Comparison of ENCODE assay signal across 24 cellular contexts in genomic region chr1:186869829-186870228, GRCh38. TPM values are rescaled to one million over a fixed set of nuclear protein-coding genes. Genes with fewer than 3 reads are reported as not detected.
A peak's percentile ranks its signal among the peaks of the same experiment; 100 is the strongest.
DNase-seq lines count a peak whose midpoint lies in the region; ATAC-seq and TF ChIP-seq lines count a peak whose summit lies in the region.
"Had no signal": no experiment of that assay in that cellular context is flagged by ENCODE, and none has a peak within 500 bp of the region (broad histone marks: within the 10 kb centered on the region; RNA-seq: fewer than 3 reads in every experiment).

No MANE protein-coding gene starts in this region.

- H3K27me3 ChIP-seq in neuronal stem cell (ENCODE audit: control insufficient read depth in 3 of 3, insufficient read depth in 3 of 3, low read depth in 1 of 3, low read length in 3 of 3) = no peaks in the 10 kb centered on the region
- H3K27me3 ChIP-seq: Peyer's patch had no signal

- H3K27ac Mint-ChIP-seq in WTC11 = peak overlapping the region; percentile 67; the same call in 1 of the 2 replicates

- H3K36me3 ChIP-seq in neuronal stem cell (replicated peaks in 1 of 2; ENCODE audit: control insufficient read depth in 2 of 2, insufficient read depth in 2 of 2, low read length in 2 of 2) = no peaks in the 10 kb centered on the region
- H3K36me3 ChIP-seq: Peyer's patch had no signal

- H3K4me3 ChIP-seq in GM12865 (ENCODE audit: low read depth, low read length) (no peak overlapping the region), neuronal stem cell (ENCODE audit: low read length in 2 of 2) (no peak overlapping the region)
- H3K4me3 ChIP-seq: K562, Peyer's patch had no signal

- H3K9ac ChIP-seq in neuronal stem cell (ENCODE audit: low read depth, low read length, poor library complexity) = no peak overlapping the region

- TF ChIP-seq CTCF in GM12865 (IDR thresholded peaks at IDR 0.05; ENCODE audit: insufficient read depth, low read depth, low read length, missing control alignments) (no peak), WTC11 (IDR thresholded peaks at IDR 0.05) (no peak)

- H2BK12ac ChIP-seq in neuronal stem cell (ENCODE audit: low read length) = no peak overlapping the region

- POLR2A ChIA-PET in WTC11 (lab: Charles Lee) = no interaction called here

- H3K23ac ChIP-seq in neuronal stem cell (ENCODE audit: low read depth, low read length, poor library complexity) = no peak overlapping the region

- H3K27ac ChIP-seq in neuronal stem cell (replicated peaks; ENCODE audit: low read length) = no peak overlapping the region
- H3K27ac ChIP-seq: Peyer's patch had no signal

- no peaks in the 10 kb centered on the region for H3K9me3 Mint-ChIP-seq in WTC11

- CTCF ChIA-PET in WTC11 (lab: Charles Lee) = no interaction called here

- H3K4ac ChIP-seq in neuronal stem cell (ENCODE audit: low read length) = no peak overlapping the region

- H2AFZ ChIP-seq in neuronal stem cell (ENCODE audit: low read length) = no peak overlapping the region

- H3K4me1 Mint-ChIP-seq in WTC11 = peaks cover 42% of the 10 kb centered on the region

- no peaks in the 10 kb centered on the region for H3K9me3 ChIP-seq in neuronal stem cell (replicated peaks in 1 of 2; ENCODE audit: control insufficient read depth in 2 of 2, insufficient read depth in 1 of 2, low read depth in 1 of 2, low read length in 2 of 2)
- H3K9me3 ChIP-seq: Peyer's patch had no signal

- H4K8ac ChIP-seq in neuronal stem cell (ENCODE audit: low read depth, low read length) = no peak overlapping the region

- no peak overlapping the region for H3K18ac ChIP-seq in neuronal stem cell (ENCODE audit: low read length)

- H3K4me3 Mint-ChIP-seq in WTC11 = no peak overlapping the region
- H3K4me3 Mint-ChIP-seq: CD4-positive, alpha-beta memory T cell had no signal

- H2BK5ac ChIP-seq in neuronal stem cell (ENCODE audit: low read length) = no peak overlapping the region

- no peaks in the 10 kb centered on the region for H3K27me3 Mint-ChIP-seq in WTC11 (ENCODE audit: low read depth)
- H3K27me3 Mint-ChIP-seq: CD4-positive, alpha-beta memory T cell had no signal

- H3K79me1 ChIP-seq in neuronal stem cell (ENCODE audit: low read depth, low read length) = no peaks in the 10 kb centered on the region

- no peak overlapping the region for H2BK120ac ChIP-seq in neuronal stem cell (ENCODE audit: low read depth, low read length)

- no peaks in the 10 kb centered on the region for H3K36me3 Mint-ChIP-seq in WTC11
- H3K36me3 Mint-ChIP-seq: CD4-positive, alpha-beta memory T cell had no signal

- no peak overlapping the region for H2BK15ac ChIP-seq in neuronal stem cell (ENCODE audit: low read length)

- no CpG with 5 or more reads among the region's 1 CpG for WGBS in neuronal stem cell (ENCODE audit: extremely low coverage in 2 of 2, insufficient read length in 2 of 2, insufficient replicate concordance in 1 of 2), 2 donors

- DNase-seq in GM12865 (ENCODE audit: low read depth) (peak; percentile 29), WTC11 (ENCODE audit: low spot score) (no peak), neuronal stem cell (ENCODE audit: low spot score) (peak; percentile 4), A172 (ENCODE audit: low spot score) (no peak), AG08395 (ENCODE audit: low spot score) (no peak)
- DNase-seq: C1 segment of cervical spinal cord; CD4-positive, alpha-beta memory T cell; COR-L47; DMS79; EL; GDM1; NCI-H1105; NCI-H1436 treated with DMSO at 0.1 percent for 48 hours; NCI-H187 treated with DMSO at 0.1 percent for 48 hours; NCI-H2171 treated with DMSO at 0.1 percent for 48 hours; NCI-H345; Peyer's patch; SHP77 treated with DMSO at 0.1 percent for 48 hours had no signal

- H3K4me1 ChIP-seq in neuronal stem cell (ENCODE audit: control insufficient read depth in 2 of 2, insufficient read depth in 1 of 2, low read depth in 1 of 2, low read length in 2 of 2) = peaks cover 0 to 6% of the 10 kb centered on the region in 2 donors
- H3K4me1 ChIP-seq: Peyer's patch had no signal

- H4K91ac ChIP-seq in neuronal stem cell (ENCODE audit: low read depth, low read length, poor library complexity) = no peak overlapping the region

- H2AK5ac ChIP-seq in neuronal stem cell (ENCODE audit: low read depth, low read length) = no peak overlapping the region

- ATAC-seq in HG03025 (IDR thresholded peaks at IDR 0.05; ENCODE audit: low FRiP score, unreplicated experiment) (peak; percentile 41), WTC11 (no peak), HG02973 (IDR thresholded peaks at IDR 0.05; ENCODE audit: unreplicated experiment) (no peak), GM19324 (IDR thresholded peaks at IDR 0.05; ENCODE audit: low FRiP score, unreplicated experiment) (no peak)
- ATAC-seq: HCT116, K562 had no signal

- no peak overlapping the region for H3K4me2 ChIP-seq in neuronal stem cell (ENCODE audit: insufficient read depth, low read length, poor library complexity, severe bottlenecking)

- no peak overlapping the region for H3K14ac ChIP-seq in neuronal stem cell (ENCODE audit: low read length)

TF ChIP-seq in WTC11, 78 proteins besides CTCF, POLR2A, EP300 and RAD21:
- no peak for TF ChIP-seq CREM (CRISPR knock-in tag; IDR thresholded peaks at IDR 0.05)

RNA-seq across cellular contexts. Expression of gene PLA2G4A, which starts 41.1 kb away (rescaled TPM):
- 1.3 to 1.5 TPM (median 1.4 TPM) in 3 replicates for total RNA-seq in WTC11 (2021)
- 0.77 TPM for polyA plus RNA-seq in neuronal stem cell (2013, experiment 1 of 2)
- polyA plus RNA-seq in neuronal stem cell (2013, experiment 2 of 2) = 0.86 TPM
- 0.07 and 0.36 TPM in 2 replicates for total RNA-seq in A172 (2014; rRNA removed; shearing (Covaris generic))
- total RNA-seq: T-helper 1 cell treated with Interleukin-12 subunit alpha and Interleukin-12 subunit beta and Interleukin-4 antibody, amounts not matched to agents 30 ng/mL and 1 ng/mL, for 36 hours had no signal
- polyA plus RNA-seq: CD4-positive, alpha-beta memory T cell had no signal

Comparison
In these comparisons a context has a peak if more than half of its experiments do, and no peak if none do; other contexts are left out.
1. DNase-seq: peak in GM12865 (single experiment) and neuronal stem cell (single experiment); none in WTC11 (single experiment), A172 (single experiment) and AG08395 (single experiment).